In the genomic region with DNA sequence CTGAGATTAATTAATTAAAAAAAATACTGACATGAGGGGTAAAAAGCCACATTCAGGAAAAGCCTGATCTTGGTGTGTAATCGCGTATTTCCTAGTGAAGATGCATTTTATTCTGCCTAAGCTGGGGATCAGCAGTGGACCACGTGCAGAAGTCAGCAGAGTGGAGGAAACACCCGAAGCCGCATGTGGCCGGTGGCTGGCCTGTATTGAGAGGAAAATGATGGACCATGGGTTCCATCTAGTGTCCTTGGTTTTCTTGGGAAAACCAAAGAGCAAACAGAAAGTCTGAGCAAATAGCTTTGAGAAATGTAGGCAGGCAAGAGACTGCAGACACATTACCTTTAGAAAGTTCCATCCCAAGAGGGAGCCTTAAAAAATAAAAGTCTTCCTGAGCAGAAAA, we compare ENCODE assay signal across 18 cellular contexts. TPM values are rescaled to one million over a fixed set of nuclear protein-coding genes. Genes with fewer than 3 reads are reported as not detected.
DNase-seq lines count a peak whose midpoint lies in the region; ATAC-seq and TF ChIP-seq lines count a peak whose summit lies in the region.
"Had no signal": no experiment of that assay in that cellular context is flagged by ENCODE, and none has a peak within 500 bp of the region (broad histone marks: within the 10 kb centered on the region; RNA-seq: fewer than 3 reads in every experiment).

No MANE protein-coding gene starts in this region.

- peak; percentile 12 for TF ChIP-seq CTCF in epithelial cell of proximal tubule (conservative IDR thresholded peaks at IDR 0.05; ENCODE audit: low read depth, low read length)
- no peak for TF ChIP-seq CTCF in CD4-positive, alpha-beta T cell (IDR thresholded peaks at IDR 0.05)

- peaks cover 75% of the 10 kb centered on the region for H3K27me3 Mint-ChIP-seq in CD4-positive, alpha-beta T cell

- H3K9me3 Mint-ChIP-seq in CD4-positive, alpha-beta T cell, result no peaks in the 10 kb centered on the region
- H3K9me3 Mint-ChIP-seq: memory B cell; naive thymus-derived CD8-positive, alpha-beta T cell had no signal

- H3K9me3 ChIP-seq in CD4-positive, alpha-beta T cell (ENCODE audit: control insufficient read depth, low read length), result no peaks in the 10 kb centered on the region
- H3K9me3 ChIP-seq: heart left ventricle had no signal

- H3K4me3 Mint-ChIP-seq in CD4-positive, alpha-beta T cell, result no peak overlapping the region
- H3K4me3 Mint-ChIP-seq: activated CD4-positive, alpha-beta T cell treated with anti-CD3 and anti-CD28 coated beads for 36 hours; memory B cell; naive thymus-derived CD8-positive, alpha-beta T cell had no signal

- H3K4me3 ChIP-seq in epithelial cell of proximal tubule (ENCODE audit: low read depth, low read length), result no peak overlapping the region
- H3K4me3 ChIP-seq: heart left ventricle had no signal

- H3K27me3 ChIP-seq in CD4-positive, alpha-beta T cell (ENCODE audit: control insufficient read depth, insufficient read depth, low read length), result peaks cover 9% of the 10 kb centered on the region

- intact Hi-C loops in sciatic nerve (cut with DNase I), result no loop called here
- intact Hi-C loops in CD4-positive, alpha-beta T cell (cut with DNase I, micrococcal nuclease), result loop anchor here in 1 of 2 experiments (10.0 kb wide), 1 partner anchor 1071 kb away; no protein-coding TSS in a partner anchor

- H3K27ac Mint-ChIP-seq in CD4-positive, alpha-beta T cell, result no peak overlapping the region
- H3K27ac Mint-ChIP-seq: activated CD4-positive, alpha-beta T cell treated with anti-CD3 and anti-CD28 coated beads for 36 hours; memory B cell; naive thymus-derived CD8-positive, alpha-beta T cell had no signal

- ATAC-seq in sciatic nerve (peak; percentile 84), HG03045 (IDR thresholded peaks at IDR 0.05; ENCODE audit: unreplicated experiment) (no peak)
- ATAC-seq in CD4-positive, alpha-beta T cell (ENCODE audit: poor library complexity), result no peak
- ATAC-seq: activated CD4-positive, alpha-beta T cell treated with anti-CD3 and anti-CD28 coated beads for 36 hours; naive thymus-derived CD8-positive, alpha-beta T cell had no signal

- CTCF ChIA-PET in CD4-positive, alpha-beta T cell (lab: Charles Lee), result interaction anchor here (1.0 kb wide), 1 partner anchor 246 kb away, joined by 3 read pairs; no protein-coding TSS in a partner anchor

- no peaks in the 10 kb centered on the region for H3K4me1 Mint-ChIP-seq in CD4-positive, alpha-beta T cell (ENCODE audit: low read depth)
- H3K4me1 Mint-ChIP-seq: activated CD4-positive, alpha-beta T cell treated with anti-CD3 and anti-CD28 coated beads for 36 hours; memory B cell had no signal

- H3K27ac ChIP-seq in CD4-positive, alpha-beta T cell (ENCODE audit: low read depth, low read length), result no peak overlapping the region
- H3K27ac ChIP-seq: 22Rv1, heart left ventricle had no signal

- POLR2A ChIA-PET in CD4-positive, alpha-beta T cell (lab: Charles Lee), result no interaction called here

- H3K36me3 Mint-ChIP-seq in CD4-positive, alpha-beta T cell (ENCODE audit: low read depth), result no peaks in the 10 kb centered on the region
- H3K36me3 Mint-ChIP-seq: memory B cell; naive thymus-derived CD8-positive, alpha-beta T cell had no signal

- DNase-seq in DMS 273 (lab: John Stamatoyannopoulos, UW; ENCODE audit: unreplicated experiment) (peak; percentile 11), DMS 273 treated with DMSO at 0.1 percent for 48 hours (lab: John Stamatoyannopoulos, UW) (no peak), NCI-H748 (lab: John Stamatoyannopoulos, UW; ENCODE audit: unreplicated experiment) (peak; percentile 42), epithelial cell of proximal tubule (ENCODE audit: low read depth) (no peak), sciatic nerve (ENCODE audit: low spot score) (no peak), SKM-1 (lab: John Stamatoyannopoulos, UW; ENCODE audit: unreplicated experiment) (no peak)
- no peak for DNase-seq in CD4-positive, alpha-beta T cell
- DNase-seq: activated CD4-positive, alpha-beta T cell treated with anti-CD3 and anti-CD28 coated beads for 36 hours; activated effector memory CD4-positive, alpha-beta T cell treated with Interleukin-2 at 50 U/mL for 16 hours; caudate nucleus; effector CD8-positive, alpha-beta T cell; heart left ventricle; naive thymus-derived CD8-positive, alpha-beta T cell; NCI-H2029 treated with DMSO at 0.1 percent for 48 hours; stimulated activated CD4-positive, alpha-beta T cell treated with anti-CD3 and anti-CD28 coated beads, Interleukin-12 subunit alpha, Interleukin-12 subunit beta, amount 100 ng/mL, for 4 hours had no signal

RNA-seq across cellular contexts. Expression of a gene that starts 23.7 kb away (rescaled TPM):
- 159 and 170 TPM in 2 replicates for total RNA-seq in epithelial cell of proximal tubule
- total RNA-seq in sciatic nerve, result 2.9 TPM
- under 1 TPM; 0.52 to 0.92 TPM for total RNA-seq in CD4-positive, alpha-beta T cell

Comparison
In these comparisons a context has a peak if more than half of its experiments do, and no peak if none do; other contexts are left out.
1. DNase-seq: peak in DMS 273 (single experiment) and NCI-H748 (single experiment); none in DMS 273 treated with DMSO at 0.1 percent for 48 hours (single experiment), epithelial cell of proximal tubule (single experiment), sciatic nerve (single experiment), SKM-1 (single experiment) and CD4-positive, alpha-beta T cell (0 of 10).
2. RNA of a gene that starts 23.7 kb away (total RNA-seq): 159 to 170 TPM in epithelial cell of proximal tubule; 2.9 TPM in sciatic nerve (single experiment) and 0.52 to 0.92 TPM in CD4-positive, alpha-beta T cell; every median in the first group is over 10 times any median in the second.